Comparison of ENCODE assay signal across 10 cellular contexts in genomic region chr6:132190815-132191175, GRCh38.
DNase-seq lines count a peak whose midpoint lies in the region; ATAC-seq and TF ChIP-seq lines count a peak whose summit lies in the region.
"Had no signal": no experiment of that assay in that cellular context is flagged by ENCODE, and none has a peak within 500 bp of the region (broad histone marks: within the 10 kb centered on the region; RNA-seq: fewer than 3 reads in every experiment).

No MANE protein-coding gene starts in this region.

- no peaks in the 10 kb centered on the region for H3K9me3 Mint-ChIP-seq in activated naive CD4-positive, alpha-beta T cell treated with anti-CD3 and anti-CD28 coated beads, Interleukin-2, amount 50 U/mL, for 72 hours
- H3K9me3 Mint-ChIP-seq: T-helper 2 cell treated with Interferon-gamma antibody and Interleukin-4, amounts not matched to agents 5 μg/mL and 100 μg/mL, for 36 hours had no signal

- peaks cover 6% of the 10 kb centered on the region for H3K4me1 ChIP-seq in mesodermal cell (ENCODE audit: control insufficient read depth, insufficient read depth, low read length, poor library complexity, severe bottlenecking)

- no peak overlapping the region for H3K4me3 ChIP-seq in cardiac fibroblast (replicated peaks in 1 of 2; ENCODE audit: low read depth in 2 of 2, low read length in 2 of 2)
- no peak overlapping the region for H3K4me3 ChIP-seq in mesodermal cell (ENCODE audit: extremely low read depth, insufficient read depth, low read length, poor library complexity, severe bottlenecking)

- H3K36me3 Mint-ChIP-seq in activated naive CD4-positive, alpha-beta T cell treated with anti-CD3 and anti-CD28 coated beads, Interleukin-2, amount 50 U/mL, for 72 hours: no peaks in the 10 kb centered on the region

- no peak overlapping the region for H3K27ac Mint-ChIP-seq in activated naive CD4-positive, alpha-beta T cell treated with anti-CD3 and anti-CD28 coated beads, Interleukin-2, amount 50 U/mL, for 72 hours
- H3K27ac Mint-ChIP-seq: T-helper 2 cell treated with Interferon-gamma antibody and Interleukin-4, amounts not matched to agents 5 μg/mL and 100 μg/mL, for 36 hours had no signal

- ATAC-seq in HG03342 (IDR thresholded peaks at IDR 0.05; ENCODE audit: unreplicated experiment): peak; percentile 10
- ATAC-seq in activated naive CD4-positive, alpha-beta T cell treated with anti-CD3 and anti-CD28 coated beads, Interleukin-2, amount 50 U/mL, for 72 hours: no peak
- no peak for ATAC-seq in HG03439 (IDR thresholded peaks at IDR 0.05; ENCODE audit: unreplicated experiment)

- WGBS in mesodermal cell (ENCODE audit: insufficient coverage in 2 of 2), 2 experiments: 86 to 100% methylated on average over 2 of the region's 3 CpGs

- H3K9me3 ChIP-seq in mesodermal cell (ENCODE audit: control insufficient read depth, low read length): peaks cover 3% of the 10 kb centered on the region

- H3K36me3 ChIP-seq in mesodermal cell (ENCODE audit: control insufficient read depth, insufficient read depth, low read length): no peaks in the 10 kb centered on the region

- DNase-seq in COLO829 (ENCODE audit: low spot score) (peak; percentile 37), cardiac fibroblast (ENCODE audit: low read depth in 2 of 2) (peak; percentile 82 to 88), AML-193 (lab: John Stamatoyannopoulos, UW) (no peak), amniotic stem cell (lab: John Stamatoyannopoulos, UW) (no peak)
- DNase-seq in activated naive CD4-positive, alpha-beta T cell treated with anti-CD3 and anti-CD28 coated beads, Interleukin-2, amount 50 U/mL, for 72 hours (ENCODE audit: low spot score in 2 of 2): no peak
- DNase-seq: NCI-H524 treated with DMSO at 0.1 percent for 48 hours had no signal

- peak overlapping the region; percentile 66 for H3K27ac ChIP-seq in mesodermal cell (ENCODE audit: low read depth, low read length, severe bottlenecking)

- no peak for TF ChIP-seq CTCF in cardiac fibroblast (IDR thresholded peaks at IDR 0.05; ENCODE audit: low read depth, low read length)

Comparison
In these comparisons a context has a peak if more than half of its experiments do, and no peak if none do; other contexts are left out.
1. DNase-seq: peak in COLO829 (single experiment) and cardiac fibroblast (2 of 2); none in AML-193 (0 of 2), activated naive CD4-positive, alpha-beta T cell treated with anti-CD3 and anti-CD28 coated beads, Interleukin-2, amount 50 U/mL, for 72 hours (0 of 2) and amniotic stem cell (single experiment).